In the genomic region with DNA sequence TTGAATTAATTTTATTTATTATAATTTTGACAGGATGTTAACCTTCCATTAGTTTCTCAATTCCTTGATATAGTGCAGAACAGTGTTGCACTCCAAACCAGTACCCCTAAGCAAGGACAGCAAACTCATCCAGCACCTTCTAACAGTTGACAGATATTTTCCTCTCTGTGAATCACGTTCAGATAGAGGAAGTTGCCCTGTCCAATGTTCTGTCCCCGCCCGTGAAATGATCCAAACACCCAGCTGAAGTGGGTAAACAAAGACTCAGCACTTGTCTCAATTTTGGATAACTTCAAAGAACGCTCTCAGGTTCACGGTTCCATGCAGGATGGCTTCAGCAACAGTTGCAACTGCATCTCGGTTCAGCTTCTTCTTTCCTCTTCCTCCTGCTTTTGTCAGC, we compare ENCODE assay signal across 14 cellular contexts.
A peak's percentile ranks its signal among the peaks of the same experiment; 100 is the strongest.
DNase-seq lines count a peak whose midpoint lies in the region; ATAC-seq and TF ChIP-seq lines count a peak whose summit lies in the region.
"Had no signal": no experiment of that assay in that cellular context is flagged by ENCODE, and none has a peak within 500 bp of the region (broad histone marks: within the 10 kb centered on the region; RNA-seq: fewer than 3 reads in every experiment).

No MANE protein-coding gene starts in this region.

- ATAC-seq in Right ventricle myocardium superior (ENCODE audit: poor library complexity) = peak; percentile 99
- no peak for ATAC-seq in GM23338
- ATAC-seq in natural killer cell = no peak
- ATAC-seq in SK-N-SH treated with all-trans-retinoic acid at 6 μM for 48 hours = no peak

- intact Hi-C loops in Right ventricle myocardium superior (cut with DNase I) (no loop called here), left ventricle myocardium inferior (cut with micrococcal nuclease) (no loop called here), natural killer cell (cut with micrococcal nuclease) (no loop called here)

- no peak overlapping the region for H3K4me3 Mint-ChIP-seq in GM23338
- H3K4me3 Mint-ChIP-seq in natural killer cell = no peak overlapping the region
- H3K4me3 Mint-ChIP-seq: CD8-positive, alpha-beta memory T cell had no signal

- H3K9me3 Mint-ChIP-seq in GM23338 = no peaks in the 10 kb centered on the region
- peaks cover 10 to 16% of the 10 kb centered on the region in 2 donors for H3K9me3 Mint-ChIP-seq in natural killer cell

- TF ChIP-seq CTCF in left ventricle myocardium inferior (IDR thresholded peaks at IDR 0.05; ENCODE audit: borderline replicate concordance) (no peak), GM23338 (conservative IDR thresholded peaks at IDR 0.05; ENCODE audit: low read depth in 2 of 2) (no peak), natural killer cell (IDR thresholded peaks at IDR 0.05) (no peak)

- H4K20me1 ChIP-seq in GM23338 (replicated peaks; ENCODE audit: insufficient read depth) = no peaks in the 10 kb centered on the region
- H4K20me1 ChIP-seq: BLaER1 had no signal

- H3K9me3 ChIP-seq in left ventricle myocardium inferior (replicated peaks) = no peaks in the 10 kb centered on the region
- H3K9me3 ChIP-seq: BLaER1, Caco-2 had no signal

- H2AFZ ChIP-seq in GM23338 = no peak overlapping the region
- H2AFZ ChIP-seq: GM23248 had no signal

- no peaks in the 10 kb centered on the region for H3K27me3 Mint-ChIP-seq in GM23338 (ENCODE audit: insufficient read depth, low read depth, poor library complexity)
- H3K27me3 Mint-ChIP-seq in natural killer cell (ENCODE audit: low read depth in 2 of 2) = no peaks in the 10 kb centered on the region
- H3K27me3 Mint-ChIP-seq: CD8-positive, alpha-beta memory T cell had no signal

- no peaks in the 10 kb centered on the region for H3F3A ChIP-seq in GM23338 (replicated peaks; ENCODE audit: low read depth)

- no peaks in the 10 kb centered on the region for H3K9me2 ChIP-seq in GM23338 (ENCODE audit: insufficient read depth)

- H3K36me3 ChIP-seq in left ventricle myocardium inferior = no peaks in the 10 kb centered on the region
- H3K36me3 ChIP-seq in GM23338 (ENCODE audit: insufficient read depth) = no peaks in the 10 kb centered on the region
- H3K36me3 ChIP-seq: BLaER1 had no signal

- peak; percentile 19 for DNase-seq in DMS53 (lab: John Stamatoyannopoulos, UW)
- DNase-seq in DMS53 treated with DMSO at 0.1 percent for 48 hours (lab: John Stamatoyannopoulos, UW; ENCODE audit: unreplicated experiment) = no peak
- peak; percentile 41 for DNase-seq in Right ventricle myocardium superior
- peak; percentile 24 for DNase-seq in left ventricle myocardium inferior
- DNase-seq in GM23338 (ENCODE audit: low spot score) = no peak
- DNase-seq in natural killer cell = no peak
- DNase-seq: AML-193; Caco-2; CD8-positive, alpha-beta memory T cell; GM23248; H7 had no signal

- H3K36me3 Mint-ChIP-seq in GM23338 (ENCODE audit: low read depth) (no peaks in the 10 kb centered on the region), natural killer cell (no peaks in the 10 kb centered on the region)

- no peak overlapping the region; the same call in 1 of the 2 replicates for H3K27ac Mint-ChIP-seq in GM23338
- no peak overlapping the region for H3K27ac Mint-ChIP-seq in natural killer cell
- H3K27ac Mint-ChIP-seq: CD8-positive, alpha-beta memory T cell had no signal

- H3K4me1 ChIP-seq in left ventricle myocardium inferior (peaks cover 15% of the 10 kb centered on the region), GM23338 (ENCODE audit: insufficient read depth) (no peaks in the 10 kb centered on the region)
- H3K4me1 ChIP-seq: BLaER1, Caco-2 had no signal

- H3K27me3 ChIP-seq in left ventricle myocardium inferior (ENCODE audit: low read depth) (no peaks in the 10 kb centered on the region), GM23338 (ENCODE audit: insufficient read depth) (no peaks in the 10 kb centered on the region)
- H3K27me3 ChIP-seq: BLaER1 had no signal

- H3K4me3 ChIP-seq in left ventricle myocardium inferior = no peak overlapping the region
- no peak overlapping the region for H3K4me3 ChIP-seq in GM23338
- H3K4me3 ChIP-seq: BLaER1, GM23248 had no signal

- no peak overlapping the region for H3K4me2 ChIP-seq in GM23338
- H3K4me2 ChIP-seq: BLaER1 had no signal

- no peaks in the 10 kb centered on the region for H3K79me2 ChIP-seq in GM23338 (replicated peaks; ENCODE audit: insufficient read depth)

- no peak overlapping the region for H3K27ac ChIP-seq in left ventricle myocardium inferior (replicated peaks)
- H3K27ac ChIP-seq in GM23338 (ENCODE audit: low read depth) = no peak overlapping the region
- H3K27ac ChIP-seq: 22Rv1, BLaER1, GM23248 had no signal

- H3K4me1 Mint-ChIP-seq in GM23338 (no peaks in the 10 kb centered on the region), natural killer cell (no peaks in the 10 kb centered on the region)
- H3K4me1 Mint-ChIP-seq: CD8-positive, alpha-beta memory T cell had no signal

TF ChIP-seq in GM23338, 12 proteins besides CTCF, POLR2A, EP300 and RAD21 (continues in another document):
- no peak for TF ChIP-seq EZH2 (IDR thresholded peaks at IDR 0.05; ENCODE audit: low read depth, unreplicated experiment)
- TF ChIP-seq ZNF114 (CRISPR knock-in tag; IDR thresholded peaks at IDR 0.05) = no peak
- no peak for TF ChIP-seq EZH2phosphoT487 (IDR thresholded peaks at IDR 0.05; ENCODE audit: unreplicated experiment)
- TF ChIP-seq STAT1 (IDR thresholded peaks at IDR 0.05; ENCODE audit: unreplicated experiment) = no peak

TF ChIP-seq in SK-N-SH treated with all-trans-retinoic acid at 6 μM for 48 hours, 23 proteins besides CTCF, POLR2A, EP300 and RAD21 (continues in another document):
- TF ChIP-seq ZFP30 (CRISPR knock-in tag; IDR thresholded peaks at IDR 0.05) (no peak), OSR1 (CRISPR knock-in tag; IDR thresholded peaks at IDR 0.05) (no peak), TCF4 (CRISPR knock-in tag; IDR thresholded peaks at IDR 0.05; ENCODE audit: borderline replicate concordance) (no peak), ZNF8 (CRISPR knock-in tag; IDR thresholded peaks at IDR 0.05) (no peak), ARNTL (CRISPR knock-in tag; IDR thresholded peaks at IDR 0.05; ENCODE audit: borderline replicate concordance, low read depth) (no peak), ZNF565 (CRISPR knock-in tag; conservative IDR thresholded peaks at IDR 0.05; ENCODE audit: low read depth) (no peak), ZNF70 (CRISPR knock-in tag; IDR thresholded peaks at IDR 0.05) (no peak), ESRRG (CRISPR knock-in tag; IDR thresholded peaks at IDR 0.05) (no peak), ISL1 (CRISPR knock-in tag; IDR thresholded peaks at IDR 0.05) (no peak), TOX (CRISPR knock-in tag; IDR thresholded peaks at IDR 0.05; ENCODE audit: borderline replicate concordance) (no peak), BACH2 (CRISPR knock-in tag; IDR thresholded peaks at IDR 0.05; ENCODE audit: borderline replicate concordance) (no peak), CSDC2 (CRISPR knock-in tag; IDR thresholded peaks at IDR 0.05) (no peak)
- TF ChIP-seq, protein P1, sequence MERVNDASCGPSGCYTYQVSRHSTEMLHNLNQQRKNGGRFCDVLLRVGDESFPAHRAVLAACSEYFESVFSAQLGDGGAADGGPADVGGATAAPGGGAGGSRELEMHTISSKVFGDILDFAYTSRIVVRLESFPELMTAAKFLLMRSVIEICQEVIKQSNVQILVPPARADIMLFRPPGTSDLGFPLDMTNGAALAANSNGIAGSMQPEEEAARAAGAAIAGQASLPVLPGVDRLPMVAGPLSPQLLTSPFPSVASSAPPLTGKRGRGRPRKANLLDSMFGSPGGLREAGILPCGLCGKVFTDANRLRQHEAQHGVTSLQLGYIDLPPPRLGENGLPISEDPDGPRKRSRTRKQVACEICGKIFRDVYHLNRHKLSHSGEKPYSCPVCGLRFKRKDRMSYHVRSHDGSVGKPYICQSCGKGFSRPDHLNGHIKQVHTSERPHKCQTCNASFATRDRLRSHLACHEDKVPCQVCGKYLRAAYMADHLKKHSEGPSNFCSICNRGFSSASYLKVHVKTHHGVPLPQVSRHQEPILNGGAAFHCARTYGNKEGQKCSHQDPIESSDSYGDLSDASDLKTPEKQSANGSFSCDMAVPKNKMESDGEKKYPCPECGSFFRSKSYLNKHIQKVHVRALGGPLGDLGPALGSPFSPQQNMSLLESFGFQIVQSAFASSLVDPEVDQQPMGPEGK (CRISPR knock-in tag; IDR thresholded peaks at IDR 0.05; ENCODE audit: borderline replicate concordance) = no peak
- TF ChIP-seq, protein P2, sequence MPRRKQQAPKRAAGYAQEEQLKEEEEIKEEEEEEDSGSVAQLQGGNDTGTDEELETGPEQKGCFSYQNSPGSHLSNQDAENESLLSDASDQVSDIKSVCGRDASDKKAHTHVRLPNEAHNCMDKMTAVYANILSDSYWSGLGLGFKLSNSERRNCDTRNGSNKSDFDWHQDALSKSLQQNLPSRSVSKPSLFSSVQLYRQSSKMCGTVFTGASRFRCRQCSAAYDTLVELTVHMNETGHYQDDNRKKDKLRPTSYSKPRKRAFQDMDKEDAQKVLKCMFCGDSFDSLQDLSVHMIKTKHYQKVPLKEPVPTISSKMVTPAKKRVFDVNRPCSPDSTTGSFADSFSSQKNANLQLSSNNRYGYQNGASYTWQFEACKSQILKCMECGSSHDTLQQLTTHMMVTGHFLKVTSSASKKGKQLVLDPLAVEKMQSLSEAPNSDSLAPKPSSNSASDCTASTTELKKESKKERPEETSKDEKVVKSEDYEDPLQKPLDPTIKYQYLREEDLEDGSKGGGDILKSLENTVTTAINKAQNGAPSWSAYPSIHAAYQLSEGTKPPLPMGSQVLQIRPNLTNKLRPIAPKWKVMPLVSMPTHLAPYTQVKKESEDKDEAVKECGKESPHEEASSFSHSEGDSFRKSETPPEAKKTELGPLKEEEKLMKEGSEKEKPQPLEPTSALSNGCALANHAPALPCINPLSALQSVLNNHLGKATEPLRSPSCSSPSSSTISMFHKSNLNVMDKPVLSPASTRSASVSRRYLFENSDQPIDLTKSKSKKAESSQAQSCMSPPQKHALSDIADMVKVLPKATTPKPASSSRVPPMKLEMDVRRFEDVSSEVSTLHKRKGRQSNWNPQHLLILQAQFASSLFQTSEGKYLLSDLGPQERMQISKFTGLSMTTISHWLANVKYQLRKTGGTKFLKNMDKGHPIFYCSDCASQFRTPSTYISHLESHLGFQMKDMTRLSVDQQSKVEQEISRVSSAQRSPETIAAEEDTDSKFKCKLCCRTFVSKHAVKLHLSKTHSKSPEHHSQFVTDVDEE (CRISPR knock-in tag; IDR thresholded peaks at IDR 0.05) = no peak
- TF ChIP-seq, protein P3, sequence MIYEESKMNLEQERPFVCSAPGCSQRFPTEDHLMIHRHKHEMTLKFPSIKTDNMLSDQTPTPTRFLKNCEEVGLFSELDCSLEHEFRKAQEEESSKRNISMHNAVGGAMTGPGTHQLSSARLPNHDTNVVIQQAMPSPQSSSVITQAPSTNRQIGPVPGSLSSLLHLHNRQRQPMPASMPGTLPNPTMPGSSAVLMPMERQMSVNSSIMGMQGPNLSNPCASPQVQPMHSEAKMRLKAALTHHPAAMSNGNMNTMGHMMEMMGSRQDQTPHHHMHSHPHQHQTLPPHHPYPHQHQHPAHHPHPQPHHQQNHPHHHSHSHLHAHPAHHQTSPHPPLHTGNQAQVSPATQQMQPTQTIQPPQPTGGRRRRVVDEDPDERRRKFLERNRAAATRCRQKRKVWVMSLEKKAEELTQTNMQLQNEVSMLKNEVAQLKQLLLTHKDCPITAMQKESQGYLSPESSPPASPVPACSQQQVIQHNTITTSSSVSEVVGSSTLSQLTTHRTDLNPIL (CRISPR knock-in tag; IDR thresholded peaks at IDR 0.05; ENCODE audit: low read depth) = no peak

Comparison
In these comparisons a context has a peak if more than half of its experiments do, and no peak if none do; other contexts are left out.
1. DNase-seq: peak in DMS53 (single experiment), Right ventricle myocardium superior (single experiment) and left ventricle myocardium inferior (single experiment); none in DMS53 treated with DMSO at 0.1 percent for 48 hours (single experiment), GM23338 (single experiment) and natural killer cell (single experiment).